ENCODE assay signal across 8 cellular contexts in the genomic region with DNA sequence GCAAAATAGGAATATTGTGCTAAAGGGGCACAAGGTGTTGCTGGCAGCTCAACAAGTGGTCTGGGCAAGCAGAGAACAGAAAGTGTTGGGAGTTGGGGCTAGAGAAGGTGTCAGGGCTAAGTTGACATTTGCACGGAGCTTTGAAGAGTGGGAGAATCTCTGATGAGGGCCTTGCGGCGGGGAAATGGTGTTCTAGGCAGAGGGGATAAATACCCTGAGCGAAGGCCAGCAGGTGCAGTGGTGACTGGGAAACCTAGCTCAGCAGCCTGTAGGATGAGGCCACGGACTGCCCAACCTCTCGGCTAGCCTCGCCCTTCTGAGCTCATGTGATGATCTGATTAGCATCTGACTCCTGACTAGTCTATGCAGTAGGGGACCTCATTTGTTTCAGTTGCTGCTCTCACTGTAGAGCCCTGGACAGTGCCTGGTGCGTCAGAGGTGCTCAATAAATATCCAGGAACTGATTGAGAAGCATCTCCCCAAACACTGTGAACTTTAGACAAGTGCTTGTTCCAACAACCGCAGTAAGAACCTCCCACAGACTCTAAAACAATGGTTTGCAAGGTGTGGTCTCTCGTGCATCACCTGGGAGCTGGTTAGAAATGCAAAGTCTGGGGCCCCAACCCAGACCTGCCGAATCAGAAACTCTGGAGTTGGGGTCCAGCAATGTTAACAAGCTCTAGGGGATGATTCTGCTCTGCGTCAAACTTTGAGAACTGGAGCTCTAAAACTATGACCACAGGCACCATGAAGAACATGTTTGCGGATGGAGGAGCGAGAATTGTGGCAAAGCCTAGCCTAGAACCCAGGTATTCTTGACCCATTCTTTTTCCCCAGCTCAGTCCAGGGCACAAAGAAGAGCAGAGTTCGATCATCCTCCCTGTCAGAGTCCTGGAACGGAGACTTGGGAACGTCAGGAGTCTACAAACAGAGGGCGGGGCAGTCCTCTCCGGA. TPM values are rescaled to one million over a fixed set of nuclear protein-coding genes. Genes with fewer than 3 reads are reported as not detected.
DNase-seq lines count a peak whose midpoint lies in the region; ATAC-seq and TF ChIP-seq lines count a peak whose summit lies in the region.

No MANE protein-coding gene starts in this region.

- in situ Hi-C loops in Panc1 (cut with HindIII; ENCODE audit: low pct_unique_long_range_greater_than_20kb, low sequenced_read_pairs), result no loop called here

- H3K27ac ChIP-seq in Panc1 (ENCODE audit: low read length), result no peak overlapping the region

- no peaks in the 10 kb centered on the region for H3K36me3 ChIP-seq in Panc1 (ENCODE audit: control insufficient read depth, insufficient read depth, low read length)

- TF ChIP-seq CTCF in Panc1 (IDR thresholded peaks at IDR 0.05) (no peak), fibroblast of mammary gland (conservative IDR thresholded peaks at IDR 0.05; ENCODE audit: control insufficient read depth, insufficient read depth, low read depth, low read length) (no peak), retinal pigment epithelial cell (conservative IDR thresholded peaks at IDR 0.05; ENCODE audit: low read depth, low read length) (no peak)

- no peaks in the 10 kb centered on the region for H3K27me3 ChIP-seq in Panc1 (ENCODE audit: control insufficient read depth, insufficient read depth, low read length)

- CTCF ChIA-PET in Panc1 (lab: Charles Lee), result interaction anchor here (0.6 kb wide), 1 partner anchor 86 kb away, joined by 5 read pairs; no protein-coding TSS in a partner anchor

- intact Hi-C loops in Panc1 (cut with micrococcal nuclease; ENCODE audit: unreplicated experiment), result no loop called here

- BruUV-seq in Panc1 (replicated peaks; lab: Mats Ljungman, UMichigan), result no TSS peak

- POLR2A ChIA-PET in Panc1 (lab: Charles Lee), result interaction anchor here (0.6 kb wide), 2 partner anchors 432 to 578 kb away, joined by 5 to 6 read pairs; no protein-coding TSS in a partner anchor

- peak; percentile 67 for DNase-seq in DMS53 (lab: John Stamatoyannopoulos, UW)
- DNase-seq in DMS53 treated with DMSO at 0.1 percent for 48 hours (lab: John Stamatoyannopoulos, UW; ENCODE audit: unreplicated experiment), result no peak
- no peak for DNase-seq in Panc1 (ENCODE audit: low read depth, low spot score)
- DNase-seq in fibroblast of mammary gland (ENCODE audit: low read depth), result no peak
- DNase-seq in retinal pigment epithelial cell (ENCODE audit: low read depth), result peak; percentile 81
- no peak for DNase-seq in HuH-7.5 (ENCODE audit: low spot score)
- no peak for DNase-seq in stimulated activated CD4-positive, alpha-beta T cell treated with anti-CD3 and anti-CD28 coated beads, Interleukin-15, amount 100 ng/mL, for 24 hours

- no peak for ATAC-seq in Panc1
- no peak for ATAC-seq in HG03354 (IDR thresholded peaks at IDR 0.05; ENCODE audit: poor library complexity, severe bottlenecking, unreplicated experiment)

- peaks cover 5% of the 10 kb centered on the region; the same call in 1 of the 2 replicates for H3K4me1 ChIP-seq in Panc1 (ENCODE audit: control insufficient read depth, insufficient read depth, low read length)

- H3K4me3 ChIP-seq in Panc1 (ENCODE audit: low read depth in 2 of 2, low read length in 2 of 2) (peak overlapping the region; percentile 45 to 46), fibroblast of mammary gland (ENCODE audit: control insufficient read depth, low read depth, low read length) (peak overlapping the region; percentile 23), retinal pigment epithelial cell (ENCODE audit: low read length) (peak overlapping the region; percentile 7)

- H3K9me3 ChIP-seq in Panc1 (ENCODE audit: control insufficient read depth, insufficient read depth, low read depth, low read length), result no peaks in the 10 kb centered on the region

RNA-seq across cellular contexts. Expression of a gene that starts 0.9 kb away (rescaled TPM):
- 2.5 TPM for total RNA-seq in Panc1 (2021; ENCODE audit: unreplicated experiment)
- polyA plus RNA-seq in Panc1 (2012; ENCODE audit: insufficient read length), result 4.4 TPM

Comparison
In these comparisons a context has a peak if more than half of its experiments do, and no peak if none do; other contexts are left out.
1. DNase-seq: peak in DMS53 (single experiment) and retinal pigment epithelial cell (single experiment); none in DMS53 treated with DMSO at 0.1 percent for 48 hours (single experiment), Panc1 (single experiment), fibroblast of mammary gland (single experiment), HuH-7.5 (single experiment) and stimulated activated CD4-positive, alpha-beta T cell treated with anti-CD3 and anti-CD28 coated beads, Interleukin-15, amount 100 ng/mL, for 24 hours (single experiment).
2. Peak in every context shown above with its lines, with median percentiles within 50 percentile points of each other: H3K4me3 ChIP-seq.